In genomic region chr6:3506751-3507388, GRCh38 we compare ENCODE assay signal across 1 cellular context.
A peak's percentile ranks its signal among the peaks of the same experiment; 100 is the strongest.
TF ChIP-seq lines count a peak whose summit lies in the region.

No MANE protein-coding gene starts in this region.

TF ChIP-seq in HepG2, 621 proteins besides CTCF, POLR2A, EP300 and RAD21 (continued from another document):
- TF ChIP-seq THAP9 (CRISPR knock-in tag; IDR thresholded peaks at IDR 0.05; ENCODE audit: borderline replicate concordance) = no peak
- no peak for TF ChIP-seq ZNF44 (CRISPR knock-in tag; IDR thresholded peaks at IDR 0.05)
- TF ChIP-seq ZNF12 (CRISPR knock-in tag; IDR thresholded peaks at IDR 0.05) = peak; percentile 21; the same call in 1 of the 2 replicates
- TF ChIP-seq HNF1B (CRISPR knock-in tag; IDR thresholded peaks at IDR 0.05) = no peak
